Comparison of ENCODE assay signal across 8 cellular contexts in the genomic region with DNA sequence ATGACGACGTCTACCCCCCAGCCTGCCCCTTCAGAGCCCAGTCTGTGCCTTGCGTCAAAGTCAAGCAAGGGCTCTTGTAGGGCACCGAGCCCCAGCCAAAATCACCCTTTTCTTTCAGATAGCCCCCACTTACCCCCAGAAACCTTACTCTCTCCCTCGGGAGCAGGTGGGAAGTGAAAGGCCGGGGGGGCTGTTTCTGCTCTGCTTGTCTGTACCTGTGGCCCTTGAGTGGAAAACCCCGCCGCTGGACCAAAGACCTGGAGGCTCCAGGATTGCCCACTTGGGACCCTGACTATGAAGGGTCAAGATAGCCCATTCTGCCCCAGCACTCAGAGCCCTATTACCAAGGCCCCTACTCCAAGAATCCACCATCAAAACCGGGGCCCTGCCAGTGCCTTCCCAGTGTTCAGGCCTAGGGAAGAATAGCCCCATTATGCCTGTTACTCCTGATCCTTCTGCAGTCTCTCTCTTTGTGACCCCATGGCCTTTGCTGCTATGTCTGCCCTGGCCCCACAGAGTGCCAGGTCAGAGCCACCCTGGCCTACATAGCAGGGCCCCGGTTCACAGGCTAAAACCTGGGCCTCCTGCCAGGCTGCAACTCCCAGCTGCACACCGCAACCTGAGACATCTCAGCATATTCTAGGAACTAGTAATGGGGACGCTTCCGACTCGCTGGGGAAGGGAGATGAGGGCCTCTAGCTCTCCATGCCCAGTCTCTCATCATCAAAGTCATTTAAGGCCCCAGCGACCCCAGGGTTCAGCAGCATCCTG. TPM values are rescaled to one million over a fixed set of nuclear protein-coding genes. Genes with fewer than 3 reads are reported as not detected.
DNase-seq lines count a peak whose midpoint lies in the region; ATAC-seq lines count a peak whose summit lies in the region.

No MANE protein-coding gene starts in this region.

- in situ Hi-C loops in ACHN (cut with HindIII; ENCODE audit: low pct_ligation_motif_present, low pct_unique_long_range_greater_than_20kb, low sequenced_read_pairs): no loop called here

- H3K27ac ChIP-seq in layer of hippocampus (ENCODE audit: low read depth, low read length) (peak overlapping the region; percentile 95), subcutaneous abdominal adipose tissue (ENCODE audit: low read depth, low read length) (peak overlapping the region; percentile 69)

- no peaks in the 10 kb centered on the region for H3K9me3 ChIP-seq in MG63
- no peaks in the 10 kb centered on the region for H3K9me3 ChIP-seq in subcutaneous abdominal adipose tissue (ENCODE audit: control insufficient read depth in 5 of 5, low read length in 5 of 5)

- no peak for ATAC-seq in HG03378 (IDR thresholded peaks at IDR 0.05; ENCODE audit: unreplicated experiment)

- H3K9ac ChIP-seq in subcutaneous abdominal adipose tissue (ENCODE audit: low read length in 5 of 5): peak overlapping the region in 4 of 5 donors; percentile 68 to 87 (median 80)

- H3K36me3 ChIP-seq in MG63 (no peaks in the 10 kb centered on the region), subcutaneous abdominal adipose tissue (ENCODE audit: control insufficient read depth in 5 of 5, insufficient read depth in 5 of 5, low read length in 5 of 5) (no peaks in the 10 kb centered on the region)

- H3K4me1 ChIP-seq in subcutaneous abdominal adipose tissue (ENCODE audit: control insufficient read depth in 5 of 5, insufficient read depth in 5 of 5, low read length in 5 of 5): peaks cover 0 to 18% (median 12%) of the 10 kb centered on the region in 5 donors

- peak overlapping the region; percentile 86 for H3K4me3 ChIP-seq in MG63
- H3K4me3 ChIP-seq in subcutaneous abdominal adipose tissue (ENCODE audit: low read depth in 1 of 5, low read length in 5 of 5): peak overlapping the region; percentile 82 to 91 (median 85)

- no peaks in the 10 kb centered on the region for H3K27me3 ChIP-seq in MG63
- no peaks in the 10 kb centered on the region for H3K27me3 ChIP-seq in layer of hippocampus (ENCODE audit: control insufficient read depth, insufficient read depth, low read length)
- no peaks in the 10 kb centered on the region for H3K27me3 ChIP-seq in subcutaneous abdominal adipose tissue (ENCODE audit: control insufficient read depth in 5 of 5, insufficient read depth in 4 of 5, low read length in 5 of 5)

- peak; percentile 25 for DNase-seq in activated T-cell treated with anti-CD3 and anti-CD28 coated beads, Interleukin-2, amount 50 U/mL, for 1 hour
- DNase-seq in activated T-cell treated with anti-CD3 and anti-CD28 coated beads for 4 hours (no peak), MG63 (no peak), astrocyte of the hippocampus (ENCODE audit: low read depth, low spot score) (peak; percentile 14), ACHN (no peak)

RNA-seq across cellular contexts. Expression of a gene that starts 22.2 kb away (rescaled TPM):
- total RNA-seq in MG63 (2014; rRNA removed; shearing (Covaris generic); ENCODE audit: low replicate concordance): 3.2 and 7.1 TPM in 2 replicates

RNA-seq across cellular contexts. Expression of a gene that starts 35.5 kb away (rescaled TPM):
- 6.6 and 21.9 TPM in 2 replicates for total RNA-seq in MG63 (2014; rRNA removed; shearing (Covaris generic); ENCODE audit: low replicate concordance)

RNA-seq across cellular contexts. Expression of a gene that starts 35.7 kb away (rescaled TPM):
- total RNA-seq in MG63 (2014; rRNA removed; shearing (Covaris generic); ENCODE audit: low replicate concordance): 8.1 and 11.6 TPM in 2 replicates

Comparison
In these comparisons a context has a peak if more than half of its experiments do, and no peak if none do; other contexts are left out.
1. DNase-seq: peak in activated T-cell treated with anti-CD3 and anti-CD28 coated beads, Interleukin-2, amount 50 U/mL, for 1 hour (single experiment) and astrocyte of the hippocampus (single experiment); none in activated T-cell treated with anti-CD3 and anti-CD28 coated beads for 4 hours (single experiment), MG63 (single experiment) and ACHN (single experiment).